In genomic region chr14:77498120-77498979, GRCh38 we compare ENCODE assay signal across 8 cellular contexts. TPM values are rescaled to one million over a fixed set of nuclear protein-coding genes. Genes with fewer than 3 reads are reported as not detected.
A peak's percentile ranks its signal among the peaks of the same experiment; 100 is the strongest.
DNase-seq lines count a peak whose midpoint lies in the region; ATAC-seq and TF ChIP-seq lines count a peak whose summit lies in the region.

Gene ISM2 (minus strand): TSS chr14:77498816. CDS start chr14:77498793, 23 bp downstream.

- TF ChIP-seq EP300 in SK-N-SH (IDR thresholded peaks at IDR 0.05; ENCODE audit: borderline replicate concordance in 1 of 2, low read depth in 1 of 2, low read length in 1 of 2) = no peak

- 22% methylated on average over 32 of the region's 104 CpGs for WGBS in SK-N-SH (ENCODE audit: low lambda C conversion rate)
- WGBS in spleen, 5 donors = 2 to 6% (median 3%) methylated on average over 12 to 104 of the region's 104 CpGs

- H3K4me1 ChIP-seq in SK-N-SH (ENCODE audit: control insufficient read depth in 1 of 2, insufficient read depth in 2 of 2, low read depth in 1 of 2, low read length in 1 of 2) (peaks cover 0 to 8% of the 10 kb centered on the region in 2 experiments; a peak in 1 of 4 replicates), iPS-20b (ENCODE audit: insufficient read depth, low read length) (no peaks in the 10 kb centered on the region), spleen (peaks cover 6 to 22% (median 19%) of the 10 kb centered on the region in 6 donors)

- in situ Hi-C loops in ACHN (cut with HindIII; ENCODE audit: low pct_ligation_motif_present, low pct_unique_long_range_greater_than_20kb, low sequenced_read_pairs) (no loop called here), astrocyte of the cerebellum (cut with HindIII; ENCODE audit: low sequenced_read_pairs) (no loop called here)

- ATAC-seq in GM18867 (IDR thresholded peaks at IDR 0.05; ENCODE audit: unreplicated experiment) = peak; percentile 75
- peak; percentile 69 for ATAC-seq in HG03280 (IDR thresholded peaks at IDR 0.05; ENCODE audit: unreplicated experiment)

- no peaks in the 10 kb centered on the region for H3K36me3 ChIP-seq in SK-N-SH (replicated peaks in 1 of 2; ENCODE audit: control insufficient read depth in 1 of 2, insufficient read depth in 2 of 2, low read length in 1 of 2)
- H3K36me3 ChIP-seq in iPS-20b (ENCODE audit: insufficient read depth, low read depth, low read length) = no peaks in the 10 kb centered on the region
- H3K36me3 ChIP-seq in spleen = no peaks in the 10 kb centered on the region

- CTCF ChIA-PET in SK-N-SH (lab: Yijun Ruan, JAX) = interaction anchor here (1.2 to 1.6 kb wide), 2 partner anchors 38 to 39 kb away, joined by 3 to 4 read pairs; no protein-coding TSS in a partner anchor

- TF ChIP-seq RAD21 in SK-N-SH (IDR thresholded peaks at IDR 0.05; ENCODE audit: low read length) = no peak

- intact Hi-C loops in spleen (cut with DNase I; ENCODE audit: low total_unique reads) = no loop called here

- no peaks in the 10 kb centered on the region for H3F3A ChIP-seq in SK-N-SH (replicated peaks; ENCODE audit: insufficient read depth)

- DNase-seq in ACHN (peak; percentile 32), SK-N-SH (peak; percentile 86), astrocyte of the cerebellum (ENCODE audit: low read depth) (no peak), spleen (peak; percentile 85), SHP77 (lab: John Stamatoyannopoulos, UW) (no peak)

- H2AFZ ChIP-seq in SK-N-SH (ENCODE audit: low read depth) = peak within 1 kb of the TSS; percentile 70

- no peak for TF ChIP-seq POLR2A in spleen (IDR thresholded peaks at IDR 0.05)

- no peak within 1 kb of the TSS for H3K27ac ChIP-seq in SK-N-SH (ENCODE audit: low read depth in 2 of 2, low read length in 1 of 2)
- no peak within 1 kb of the TSS for H3K27ac ChIP-seq in iPS-20b (ENCODE audit: low read length)
- H3K27ac ChIP-seq in spleen = no peak within 1 kb of the TSS

- H3K27me3 ChIP-seq in SK-N-SH (ENCODE audit: insufficient read depth) (no peaks in the 10 kb centered on the region; the same call in 1 of the 2 replicates), iPS-20b (ENCODE audit: insufficient read depth, low read length) (peaks cover 44% of the 10 kb centered on the region), spleen (replicated peaks in 1 of 7) (peaks cover 4 to 56% (median 26%) of the 10 kb centered on the region in 7 donors)

- peak within 1 kb of the TSS; percentile 47 to 66 for H3K4me3 ChIP-seq in SK-N-SH (ENCODE audit: low read depth in 2 of 2, low read length in 1 of 2)
- peak within 1 kb of the TSS; percentile 43 for H3K4me3 ChIP-seq in astrocyte of the cerebellum (ENCODE audit: low read depth, low read length)
- H3K4me3 ChIP-seq in iPS-20b (ENCODE audit: low read length) = peak within 1 kb of the TSS; percentile 65
- peak within 1 kb of the TSS; percentile 43 to 74 (median 60) for H3K4me3 ChIP-seq in spleen

- H3K9me2 ChIP-seq in SK-N-SH = no peaks in the 10 kb centered on the region

- H3K9ac ChIP-seq in SK-N-SH = no peak within 1 kb of the TSS; the same call in 1 of the 2 replicates
- no peak within 1 kb of the TSS; the same call in 1 of the 2 replicates for H3K9ac ChIP-seq in iPS-20b (ENCODE audit: low read depth, low read length)

- no peaks in the 10 kb centered on the region for H3K9me3 ChIP-seq in SK-N-SH
- H3K9me3 ChIP-seq in iPS-20b (ENCODE audit: insufficient read depth, low read depth, low read length) = no peaks in the 10 kb centered on the region
- H3K9me3 ChIP-seq in spleen = peaks cover 0 to 4% (median 3%) of the 10 kb centered on the region in 8 donors

- no peaks in the 10 kb centered on the region for H3K79me2 ChIP-seq in SK-N-SH (ENCODE audit: insufficient read depth)

- TF ChIP-seq CTCF in SK-N-SH (IDR thresholded peaks at IDR 0.05) (no peak), astrocyte of the cerebellum (IDR thresholded peaks at IDR 0.05; ENCODE audit: low read depth, low read length, missing control alignments) (no peak), spleen (IDR thresholded peaks at IDR 0.05 in 8 of 11, conservative IDR thresholded peaks at IDR 0.05 in 3 of 11) (no peak)

- POLR2A ChIA-PET in SK-N-SH (lab: Yijun Ruan, JAX) = interaction anchor here (0.6 kb wide), 1 partner anchor 35 kb away, joined by 3 read pairs; no protein-coding TSS in a partner anchor

- H4K20me1 ChIP-seq in SK-N-SH (ENCODE audit: insufficient read depth) = no peaks in the 10 kb centered on the region

- peak within 1 kb of the TSS; percentile 98 for H3K4me2 ChIP-seq in SK-N-SH

TF ChIP-seq in SK-N-SH, 30 proteins besides CTCF, POLR2A, EP300 and RAD21:
- no peak for TF ChIP-seq YY1 (IDR thresholded peaks at IDR 0.05; ENCODE audit: low read depth)
- no peak for TF ChIP-seq RXRA (IDR thresholded peaks at IDR 0.05; ENCODE audit: borderline replicate concordance, low read depth)
- no peak for TF ChIP-seq FOSL2 (IDR thresholded peaks at IDR 0.05; ENCODE audit: borderline replicate concordance, low read depth)
- TF ChIP-seq EZH2phosphoT487 (IDR thresholded peaks at IDR 0.05; ENCODE audit: borderline replicate concordance, low read depth) = no peak
- no peak for TF ChIP-seq RFX5 (IDR thresholded peaks at IDR 0.05; ENCODE audit: low read length)
- peak; percentile 56; the same call in 1 of the 2 replicates for TF ChIP-seq MAX (IDR thresholded peaks at IDR 0.05; ENCODE audit: low read depth)
- no peak for TF ChIP-seq ELF1 (IDR thresholded peaks at IDR 0.05)
- TF ChIP-seq FOXM1 (IDR thresholded peaks at IDR 0.05; ENCODE audit: low read depth) = no peak
- no peak for TF ChIP-seq TEAD4 (IDR thresholded peaks at IDR 0.05; ENCODE audit: borderline replicate concordance, insufficient read depth)
- TF ChIP-seq TAF1 (IDR thresholded peaks at IDR 0.05; ENCODE audit: borderline replicate concordance, low read depth, low read length) = no peak
- TF ChIP-seq GABPA (IDR thresholded peaks at IDR 0.05; ENCODE audit: low read depth) = no peak
- peak; percentile 33; the same call in 1 of the 2 replicates for TF ChIP-seq MXI1 (IDR thresholded peaks at IDR 0.05; ENCODE audit: low read depth, low read length)
- no peak for TF ChIP-seq IRF3 (IDR thresholded peaks at IDR 0.05; ENCODE audit: low read depth, low read length)
- TF ChIP-seq NFIC (IDR thresholded peaks at IDR 0.05; ENCODE audit: borderline replicate concordance) = no peak
- no peak for TF ChIP-seq FOXJ3 (CRISPR knock-in tag; IDR thresholded peaks at IDR 0.05)
- no peak for TF ChIP-seq CHD2 (IDR thresholded peaks at IDR 0.05; ENCODE audit: low read length, partially characterized antibody)
- no peak for TF ChIP-seq ZBTB33 (IDR thresholded peaks at IDR 0.05; ENCODE audit: borderline replicate concordance, low read depth)

RNA-seq across cellular contexts. Expression of gene ISM2, which starts in this region (rescaled TPM):
- polyA plus RNA-seq in SK-N-SH (2012; rRNA removed) = 0.08 and 0.20 TPM in 2 replicates
- polyA plus RNA-seq in SK-N-SH (2012; cell fraction: cytosol; rRNA removed) = 0.01 and 0.08 TPM in 2 replicates
- polyA plus RNA-seq in SK-N-SH (2012; cell fraction: nucleus; rRNA removed) = 0.14 TPM in 1 of 2 replicates, not detected in the other
- under 1 TPM in 5 of 7 donors, not detected in 2; 0.13 to 0.56 (median 0.43) TPM for total RNA-seq in spleen
- not detected for polyA plus RNA-seq in spleen

Comparison
In these comparisons a context has a peak if more than half of its experiments do, and no peak if none do; other contexts are left out.
1. Peak in DNase-seq, H3K4me3 ChIP-seq and H3K4me2 ChIP-seq in SK-N-SH; RNA of the gene not detected or under 1 TPM.
2. Peak in DNase-seq and H3K4me3 ChIP-seq in spleen; RNA of the gene not detected or under 1 TPM.